1 cellular context compared by ENCODE assay signal in genomic region chr12:126869644-126870043, GRCh38.
TF ChIP-seq lines count a peak whose summit lies in the region.

No MANE protein-coding gene starts in this region.

TF ChIP-seq in K562, 482 proteins besides CTCF, POLR2A, EP300 and RAD21 (continued from another document and continues in another):
- TF ChIP-seq MNT (conservative IDR thresholded peaks at IDR 0.05), result peak; percentile 51 to 70
- no peak for TF ChIP-seq NFIX (CRISPR knock-in tag; IDR thresholded peaks at IDR 0.05; ENCODE audit: low read depth)
- 0 out of 2 replicates have a peak, but pooled peaks have one; percentile 61 for TF ChIP-seq ZEB2 (IDR thresholded peaks at IDR 0.05)
- no peak for TF ChIP-seq IRF1 (CRISPR knock-in tag; IDR thresholded peaks at IDR 0.05; ENCODE audit: borderline replicate concordance)
- no peak for TF ChIP-seq TFAM (CRISPR knock-in tag; conservative IDR thresholded peaks at IDR 0.05)
- TF ChIP-seq JUND (IDR thresholded peaks at IDR 0.05; ENCODE audit: borderline replicate concordance, low read depth, low read length), result peak; percentile 82
- peak; percentile 35; the same call in 1 of the 3 replicates for TF ChIP-seq JUND (tag; IDR thresholded peaks at IDR 0.05; ENCODE audit: borderline replicate concordance, low read depth, low read length)
- TF ChIP-seq NFATC3 (IDR thresholded peaks at IDR 0.05), result no peak
- TF ChIP-seq POLR2AphosphoS5 (IDR thresholded peaks at IDR 0.05; ENCODE audit: control insufficient read depth, insufficient read depth, low read depth, low read length), result peak; percentile 78
- no peak for TF ChIP-seq ZNF398 (CRISPR knock-in tag; IDR thresholded peaks at IDR 0.05)
- TF ChIP-seq ATF2 (CRISPR knock-in tag; IDR thresholded peaks at IDR 0.05), result no peak
- no peak for TF ChIP-seq ZZZ3 (IDR thresholded peaks at IDR 0.05)
- TF ChIP-seq ZNF592 (IDR thresholded peaks at IDR 0.05), result 0 out of 2 replicates have a peak, but pooled peaks have one; percentile 16
- peak; percentile 93 for TF ChIP-seq TCF3 (CRISPR knock-in tag; IDR thresholded peaks at IDR 0.05)
- peak; percentile 64; the same call in 1 of the 2 replicates for TF ChIP-seq SOX6 (IDR thresholded peaks at IDR 0.05)
- TF ChIP-seq REST (CRISPR knock-in tag; IDR thresholded peaks at IDR 0.05; ENCODE audit: low read depth), result no peak
- peak; percentile 84 for TF ChIP-seq MTA2 (IDR thresholded peaks at IDR 0.05; ENCODE audit: low read depth)
- TF ChIP-seq PRPF4 (IDR thresholded peaks at IDR 0.05; ENCODE audit: insufficient read depth, low read depth, low read length, poor library complexity, severe bottlenecking), result no peak
- TF ChIP-seq USF1 (CRISPR knock-in tag; IDR thresholded peaks at IDR 0.05), result no peak
- TF ChIP-seq ZNF395 (CRISPR knock-in tag; IDR thresholded peaks at IDR 0.05), result 0 out of 2 replicates have a peak, but pooled peaks have one; percentile 11
- TF ChIP-seq STAT5A (IDR thresholded peaks at IDR 0.05; ENCODE audit: borderline replicate concordance, low read length), result peak; percentile 68
- peak; percentile 55 for TF ChIP-seq PML (IDR thresholded peaks at IDR 0.05; ENCODE audit: low read length)
- peak; percentile 95 for TF ChIP-seq CBFA2T3 (IDR thresholded peaks at IDR 0.05)
- TF ChIP-seq JUN (IDR thresholded peaks at IDR 0.05; ENCODE audit: borderline replicate concordance, low read depth, low read length), result peak; percentile 66; the same call in 1 of the 2 replicates
- no peak for TF ChIP-seq JUN (CRISPR knock-in tag; IDR thresholded peaks at IDR 0.05; ENCODE audit: borderline replicate concordance)
- TF ChIP-seq ARID3A (IDR thresholded peaks at IDR 0.05; ENCODE audit: borderline replicate concordance, low read depth, low read length), result 0 out of 2 replicates have a peak, but pooled peaks have one; percentile 21
- no peak for TF ChIP-seq TCF7 (IDR thresholded peaks at IDR 0.05; ENCODE audit: borderline replicate concordance)
- TF ChIP-seq RCOR1 (IDR thresholded peaks at IDR 0.05; ENCODE audit: borderline replicate concordance in 1 of 2, low read depth in 2 of 2, low read length in 2 of 2), result peak; percentile 49 to 93; a peak in 3 of 4 replicates
- TF ChIP-seq RNF2 (IDR thresholded peaks at IDR 0.05), result peak; percentile 30; the same call in 1 of the 2 replicates
- 0 out of 2 replicates have a peak, but pooled peaks have one; percentile 28 for TF ChIP-seq TRIM28 (IDR thresholded peaks at IDR 0.05)
- TF ChIP-seq ZBTB43 (CRISPR knock-in tag; IDR thresholded peaks at IDR 0.05), result no peak
- TF ChIP-seq NCOA2 (IDR thresholded peaks at IDR 0.05; ENCODE audit: partially characterized antibody in 2 of 2), result peak; percentile 65 to 68
- peak; percentile 95 for TF ChIP-seq TAL1 (IDR thresholded peaks at IDR 0.05)
- peak; percentile 60; the same call in 1 of the 2 replicates for TF ChIP-seq PHB2 (IDR thresholded peaks at IDR 0.05; ENCODE audit: low read depth)
- TF ChIP-seq CEBPB (tag; IDR thresholded peaks at IDR 0.05), result peak; percentile 21; the same call in 1 of the 2 replicates
- TF ChIP-seq ZNF696 (CRISPR knock-in tag; conservative IDR thresholded peaks at IDR 0.05), result no peak
- TF ChIP-seq LEF1 (IDR thresholded peaks at IDR 0.05), result peak; percentile 76
- peak; percentile 60 for TF ChIP-seq CREM (IDR thresholded peaks at IDR 0.05; ENCODE audit: low read depth)
- TF ChIP-seq FOXK2 (conservative IDR thresholded peaks at IDR 0.05 in 1 of 2, IDR thresholded peaks at IDR 0.05 in 1 of 2; ENCODE audit: low read depth in 2 of 2), result peak; percentile 61 to 70
- 0 out of 2 replicates have a peak, but pooled peaks have one; percentile 15 for TF ChIP-seq CTBP1 (IDR thresholded peaks at IDR 0.05; ENCODE audit: borderline replicate concordance)
